ENCODE assay signal across 21 cellular contexts in the genomic region with DNA sequence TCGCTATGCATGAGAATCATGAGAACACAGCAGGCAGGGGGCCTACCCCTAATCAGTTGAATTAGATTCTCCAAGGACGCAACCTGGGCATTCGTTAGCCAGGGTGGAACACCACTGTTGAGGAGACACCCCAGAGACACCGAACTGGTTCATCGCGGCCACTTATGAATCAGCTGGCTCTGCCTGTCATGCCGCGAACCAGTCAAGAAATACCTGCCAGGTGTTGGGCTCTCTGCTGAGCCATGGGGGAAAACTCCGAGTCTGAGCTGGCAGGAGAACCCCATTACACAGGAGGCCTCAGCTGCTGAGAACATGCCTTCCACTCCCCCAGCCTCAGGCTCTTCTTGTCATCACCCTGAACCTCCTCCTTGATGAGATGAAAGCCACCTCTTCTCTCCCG.
DNase-seq lines count a peak whose midpoint lies in the region; ATAC-seq and TF ChIP-seq lines count a peak whose summit lies in the region.
"Had no signal": no experiment of that assay in that cellular context is flagged by ENCODE, and none has a peak within 500 bp of the region (broad histone marks: within the 10 kb centered on the region; RNA-seq: fewer than 3 reads in every experiment).

No MANE protein-coding gene starts in this region.

- H2BK120ac ChIP-seq in trophoblast cell (ENCODE audit: insufficient read depth, low read length, poor library complexity) = no peak overlapping the region

- H2AK5ac ChIP-seq in trophoblast cell (ENCODE audit: low read length) = peak overlapping the region; percentile 55

- ATAC-seq in left ventricle myocardium superior (no peak), mucosa of descending colon (no peak)
- ATAC-seq: body of pancreas; naive thymus-derived CD4-positive, alpha-beta T cell; stimulated activated memory B cell treated with anti-CD40 and anti-IgM and Interleukin-4, amounts not matched to agents 10 μg/mL and 1 μg/mL and 100 μg/mL, for 72 hours had no signal

- peak overlapping the region; percentile 18 for H4K91ac ChIP-seq in trophoblast cell (ENCODE audit: low read depth, low read length)

- peaks cover 24% of the 10 kb centered on the region for H3K36me3 ChIP-seq in left ventricle myocardium inferior
- peaks cover 9 to 22% of the 10 kb centered on the region in 2 experiments for H3K36me3 ChIP-seq in trophoblast cell (ENCODE audit: control insufficient read depth in 1 of 2, insufficient read depth in 2 of 2, low read length in 2 of 2)
- no peaks in the 10 kb centered on the region for H3K36me3 ChIP-seq in mucosa of descending colon (ENCODE audit: low read depth)
- H3K36me3 ChIP-seq in prostate gland = no peaks in the 10 kb centered on the region

- H3K9me3 ChIP-seq in left ventricle myocardium inferior (replicated peaks) = no peaks in the 10 kb centered on the region
- H3K9me3 ChIP-seq in trophoblast cell (ENCODE audit: insufficient read depth, low read depth, low read length) = no peaks in the 10 kb centered on the region
- H3K9me3 ChIP-seq in mucosa of descending colon = no peaks in the 10 kb centered on the region
- H3K9me3 ChIP-seq in prostate gland = no peaks in the 10 kb centered on the region
- H3K9me3 ChIP-seq: body of pancreas, SK-N-SH had no signal

- H3K9ac ChIP-seq in trophoblast cell (ENCODE audit: low read length) = no peak overlapping the region
- H3K9ac ChIP-seq: SK-N-SH had no signal

- H2AFZ ChIP-seq in trophoblast cell (ENCODE audit: insufficient read depth, low read length, poor library complexity) = no peak overlapping the region

- peak overlapping the region; percentile 27 for H2BK12ac ChIP-seq in trophoblast cell (ENCODE audit: low read length)

- H3K14ac ChIP-seq in trophoblast cell (ENCODE audit: low read length) = no peak overlapping the region

- TF ChIP-seq CTCF in left ventricle myocardium inferior (IDR thresholded peaks at IDR 0.05; ENCODE audit: borderline replicate concordance) = no peak
- TF ChIP-seq CTCF in mucosa of descending colon (IDR thresholded peaks at IDR 0.05) = no peak
- no peak for TF ChIP-seq CTCF in prostate gland (IDR thresholded peaks at IDR 0.05)

- no peak for TF ChIP-seq POLR2A in prostate gland (IDR thresholded peaks at IDR 0.05)

- peak overlapping the region; percentile 7 for H4K8ac ChIP-seq in trophoblast cell (ENCODE audit: low read depth, low read length)

- H3K27me3 ChIP-seq in left ventricle myocardium inferior (ENCODE audit: low read depth) (no peaks in the 10 kb centered on the region), trophoblast cell (ENCODE audit: insufficient read depth, low read length) (no peaks in the 10 kb centered on the region), prostate gland (replicated peaks; ENCODE audit: insufficient read depth) (no peaks in the 10 kb centered on the region)
- H3K27me3 ChIP-seq: body of pancreas had no signal

- no peak overlapping the region for H4K12ac ChIP-seq in trophoblast cell (ENCODE audit: low read depth, low read length)

- H3K79me1 ChIP-seq in trophoblast cell (ENCODE audit: low read length) = peaks cover 5% of the 10 kb centered on the region

- H3K4ac ChIP-seq in trophoblast cell (ENCODE audit: low read depth, low read length) = no peak overlapping the region

- H3K4me2 ChIP-seq in trophoblast cell (ENCODE audit: low read length) = no peak overlapping the region
- H3K4me2 ChIP-seq: SK-N-SH had no signal

- H3K4me1 ChIP-seq in left ventricle myocardium inferior = peaks cover 96% of the 10 kb centered on the region
- H3K4me1 ChIP-seq in trophoblast cell (ENCODE audit: control insufficient read depth in 1 of 2, insufficient read depth in 2 of 2, low read length in 2 of 2) = peaks cover 11 to 14% of the 10 kb centered on the region in 2 experiments
- H3K4me1 ChIP-seq in mucosa of descending colon (ENCODE audit: low read depth) = peaks cover 5% of the 10 kb centered on the region
- no peaks in the 10 kb centered on the region for H3K4me1 ChIP-seq in prostate gland (replicated peaks)
- H3K4me1 ChIP-seq: body of pancreas had no signal

- no peak overlapping the region for H3K18ac ChIP-seq in trophoblast cell (ENCODE audit: low read length)

- DNase-seq in left ventricle myocardium inferior (no peak), cardiac septum (ENCODE audit: low spot score) (no peak), left ventricle myocardium superior (peak; percentile 9), trophoblast cell (no peak), mucosa of descending colon (no peak), NCI-H128 (lab: John Stamatoyannopoulos, UW; ENCODE audit: unreplicated experiment) (no peak), prostate gland (ENCODE audit: low spot score) (no peak), NCI-H2196 (lab: John Stamatoyannopoulos, UW; ENCODE audit: unreplicated experiment) (no peak)
- DNase-seq: activated CD4-positive, alpha-beta T cell treated with anti-CD3 and anti-CD28 coated beads, Interleukin-2, amount 50 U/mL, for 4 hours; activated CD8-positive, alpha-beta memory T cell treated with anti-CD3 and anti-CD28 coated beads, Interleukin-2, amount 50 U/mL, for 48 hours; body of pancreas; DND-41; Karpas-422; MV-4-11; naive thymus-derived CD4-positive, alpha-beta T cell; NCI-H1694 treated with DMSO at 0.1 percent for 48 hours; occipital lobe; SK-N-SH had no signal

- no peaks in the 10 kb centered on the region for H3K79me2 ChIP-seq in trophoblast cell (ENCODE audit: control insufficient read depth, insufficient read depth, low read length, poor library complexity)

- no CpG with 5 or more reads among the region's 10 CpGs for WGBS in trophoblast cell (ENCODE audit: extremely low coverage, insufficient coverage, insufficient read length)
- WGBS in prostate gland = 93% methylated on average over 10 of the region's 10 CpGs

- no peak overlapping the region for H3K4me3 ChIP-seq in left ventricle myocardium inferior
- no peak overlapping the region for H3K4me3 ChIP-seq in trophoblast cell (ENCODE audit: low read depth, low read length)
- H3K4me3 ChIP-seq in mucosa of descending colon = no peak overlapping the region
- H3K4me3 ChIP-seq in prostate gland = no peak overlapping the region
- H3K4me3 ChIP-seq: body of pancreas, coronary artery, lung had no signal

- H3K23ac ChIP-seq in trophoblast cell (ENCODE audit: low read length) = no peak overlapping the region

- no peak overlapping the region for H2BK5ac ChIP-seq in trophoblast cell (ENCODE audit: low read depth, low read length, poor library complexity)

- H3K27ac ChIP-seq in left ventricle myocardium inferior (replicated peaks) (peak overlapping the region; percentile 91), trophoblast cell (ENCODE audit: low read depth, low read length) (no peak overlapping the region), prostate gland (no peak overlapping the region)
- H3K27ac ChIP-seq: body of pancreas had no signal

- intact Hi-C loops in left ventricle myocardium inferior (cut with micrococcal nuclease) (no loop called here), cardiac septum (cut with DNase I) (no loop called here), left ventricle myocardium superior (cut with micrococcal nuclease) (no loop called here), mucosa of descending colon (cut with DNase I, micrococcal nuclease) (no loop called here), prostate gland (cut with DNase I) (no loop called here)
